ENCODE assay signal across 8 cellular contexts in the genomic region with DNA sequence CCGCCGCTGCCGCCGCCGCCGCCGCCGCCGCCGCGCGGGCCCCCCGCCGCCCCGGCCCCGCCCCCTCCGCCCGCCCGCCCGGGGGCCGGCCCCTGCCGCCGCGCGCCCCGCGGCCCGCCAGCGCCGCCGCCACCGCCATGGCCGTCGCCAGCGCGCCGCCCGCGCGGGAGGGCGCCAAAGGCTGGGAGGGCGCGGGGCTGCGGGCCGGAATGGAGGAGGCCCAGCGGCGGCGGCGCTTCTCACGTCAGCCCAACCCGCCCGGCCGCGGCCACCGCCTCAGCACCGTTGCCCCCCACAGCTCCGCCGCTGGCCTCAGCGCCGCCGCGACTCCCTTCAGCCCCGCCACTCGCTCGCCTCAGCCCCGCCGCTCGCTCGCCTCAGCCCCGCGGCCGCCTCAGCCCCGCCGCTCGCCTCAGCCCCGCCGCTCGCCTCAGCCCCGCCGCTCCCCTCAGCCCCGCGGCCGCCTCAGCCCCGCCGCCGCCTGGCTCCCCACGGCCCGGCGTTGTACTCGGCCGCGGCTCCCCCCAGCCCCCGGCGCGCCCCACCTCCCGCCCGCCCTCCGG. TPM values are rescaled to one million over a fixed set of nuclear protein-coding genes. Genes with fewer than 3 reads are reported as not detected.
DNase-seq lines count a peak whose midpoint lies in the region; ATAC-seq and TF ChIP-seq lines count a peak whose summit lies in the region.

A gene (minus strand): TSS at position 510 of the 563 bp plus-strand sequence. CDS start 569 bp downstream, outside the sequence.

- H4K20me1 ChIP-seq in BLaER1 treated with 17β-estradiol and CSF1 and Interleukin-3, amounts not matched to agents 10 nM and 100 nM = peaks cover 6 to 46% (median 28%) of the 10 kb centered on the region in 11 experiments; a peak in 17 of 22 replicates

- peak within 1 kb of the TSS; percentile 84 to 98 (median 96) for H3K4me2 ChIP-seq in BLaER1 treated with 17β-estradiol and CSF1 and Interleukin-3, amounts not matched to agents 10 nM and 100 nM

- no peak for TF ChIP-seq CTCF in MCF 10A (IDR thresholded peaks at IDR 0.05; ENCODE audit: unreplicated experiment)

- POLR2A ChIA-PET in MCF 10A (lab: Yijun Ruan, JAX) = interaction anchor here (0.7 to 5.6 kb wide), 7 partner anchors 14 to 829 kb away, joined by 3 to 102 read pairs (median 27); a partner anchor contains a TSS

- H3K4me1 ChIP-seq in BLaER1 treated with 17β-estradiol and CSF1 and Interleukin-3, amounts not matched to agents 10 nM and 100 nM = peaks cover 26 to 43% (median 32%) of the 10 kb centered on the region in 10 experiments

- ATAC-seq in GM19324 (IDR thresholded peaks at IDR 0.05; ENCODE audit: low FRiP score, unreplicated experiment) = peak; percentile 61
- ATAC-seq in HG03432 (IDR thresholded peaks at IDR 0.05; ENCODE audit: unreplicated experiment) = peak; percentile 57
- ATAC-seq in T-helper 17 cell = peak; percentile 59

- peak within 1 kb of the TSS; percentile 84 to 98 (median 95) for H3K9ac ChIP-seq in BLaER1 treated with 17β-estradiol and CSF1 and Interleukin-3, amounts not matched to agents 10 nM and 100 nM

- DNase-seq in T-helper 17 cell = peak; percentile 33 to 61 (median 46)
- peak; percentile 26 for DNase-seq in MCF 10A (ENCODE audit: unreplicated experiment)
- DNase-seq in iPS-NIHi11 (ENCODE audit: low spot score) = peak; percentile 83
- DNase-seq in NCI-H1694 treated with DMSO at 0.1 percent for 48 hours (lab: John Stamatoyannopoulos, UW) = no peak

- peak within 1 kb of the TSS; percentile 98 for H3K4me3 Mint-ChIP-seq in T-helper 17 cell
- H3K4me3 Mint-ChIP-seq in MCF 10A (ENCODE audit: unreplicated experiment) = peak within 1 kb of the TSS; percentile 90

- no peaks in the 10 kb centered on the region for H3K9me3 ChIP-seq in BLaER1 treated with 17β-estradiol and CSF1 and Interleukin-3, amounts not matched to agents 10 nM and 100 nM (replicated peaks in 1 of 11)
- H3K9me3 ChIP-seq in T-helper 17 cell (ENCODE audit: control insufficient read depth, low read length, poor library complexity, severe bottlenecking) = no peaks in the 10 kb centered on the region

- H3K27ac ChIP-seq in BLaER1 treated with 17β-estradiol and CSF1 and Interleukin-3, amounts not matched to agents 10 nM and 100 nM = peak within 1 kb of the TSS; percentile 78 to 96 (median 93)
- peak within 1 kb of the TSS; percentile 76 to 97 (median 89) for H3K27ac ChIP-seq in skin epidermis

- H3K27ac Mint-ChIP-seq in T-helper 17 cell = peak within 1 kb of the TSS; percentile 99
- peak within 1 kb of the TSS; percentile 70 for H3K27ac Mint-ChIP-seq in MCF 10A (ENCODE audit: low read depth, unreplicated experiment)

- peak within 1 kb of the TSS; percentile 77 to 93 (median 86) for H3K4me3 ChIP-seq in BLaER1 treated with 17β-estradiol and CSF1 and Interleukin-3, amounts not matched to agents 10 nM and 100 nM
- peak within 1 kb of the TSS; percentile 57 to 94 (median 76) for H3K4me3 ChIP-seq in skin epidermis

- H3K36me3 Mint-ChIP-seq in T-helper 17 cell (ENCODE audit: low read depth) = peaks cover 3% of the 10 kb centered on the region
- no peaks in the 10 kb centered on the region for H3K36me3 Mint-ChIP-seq in MCF 10A (ENCODE audit: insufficient read depth, unreplicated experiment)

- intact Hi-C loops in MCF 10A (cut with micrococcal nuclease) = loop anchor here (2.0 kb wide), 1 partner anchor 695 kb away; no protein-coding TSS in a partner anchor

- peaks cover 31% of the 10 kb centered on the region for H3K4me1 Mint-ChIP-seq in T-helper 17 cell
- peaks cover 9% of the 10 kb centered on the region for H3K4me1 Mint-ChIP-seq in MCF 10A (ENCODE audit: insufficient read depth, unreplicated experiment)

- H3K27me3 Mint-ChIP-seq in T-helper 17 cell (no peaks in the 10 kb centered on the region), MCF 10A (ENCODE audit: insufficient read depth, unreplicated experiment) (no peaks in the 10 kb centered on the region)

- H3K36me3 ChIP-seq in BLaER1 treated with 17β-estradiol and CSF1 and Interleukin-3, amounts not matched to agents 10 nM and 100 nM = peaks cover 0 to 16% (median 5%) of the 10 kb centered on the region in 11 experiments; a peak in 5 of 22 replicates

- no TSS peak for BruUV-seq in MCF 10A (replicated peaks; lab: Mats Ljungman, UMichigan)

- H3K27me3 ChIP-seq in BLaER1 treated with 17β-estradiol and CSF1 and Interleukin-3, amounts not matched to agents 10 nM and 100 nM = no peaks in the 10 kb centered on the region

- H3K9me3 Mint-ChIP-seq in MCF 10A (ENCODE audit: unreplicated experiment) = no peaks in the 10 kb centered on the region

- CTCF ChIA-PET in MCF 10A (lab: Yijun Ruan, JAX) = no interaction called here

RNA-seq across cellular contexts. Expression of the gene that starts here (rescaled TPM):
- total RNA-seq in T-helper 17 cell = 10 to 100 TPM; 64.3 to 67.1 TPM
- 27.2 and 34.9 TPM in 2 replicates for total RNA-seq in MCF 10A (2022)
